ENCODE assay signal across 8 cellular contexts in the genomic region with DNA sequence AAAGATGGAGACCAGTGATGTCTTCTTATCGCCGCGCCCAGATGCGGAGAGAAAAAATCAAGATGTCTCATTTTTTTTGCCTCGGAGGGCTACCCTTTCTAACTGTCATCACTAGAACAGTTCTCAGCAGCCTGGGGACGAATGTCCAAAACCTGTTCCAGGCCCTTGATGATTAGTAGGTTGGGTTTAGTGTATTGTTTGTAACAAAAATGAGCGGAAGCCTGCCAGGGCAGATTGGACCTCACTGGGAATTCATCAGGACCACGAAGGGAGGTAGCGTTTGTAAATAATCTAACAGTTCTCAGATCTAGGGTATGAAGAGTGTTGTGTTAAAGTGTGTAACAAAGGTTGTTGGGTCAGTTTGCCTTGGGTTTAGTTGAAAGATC. TPM values are rescaled to one million over a fixed set of nuclear protein-coding genes. Genes with fewer than 3 reads are reported as not detected.
A peak's percentile ranks its signal among the peaks of the same experiment; 100 is the strongest.
DNase-seq lines count a peak whose midpoint lies in the region; ATAC-seq lines count a peak whose summit lies in the region.

No MANE protein-coding gene starts in this region.

- intact Hi-C loops in CD4-positive, alpha-beta memory T cell (cut with micrococcal nuclease), result loop anchor here (1.0 to 10.0 kb wide), 9 partner anchors 16 to 1216 kb away; partner anchors contain the start of genes ACTR2, RAB1A, SLC1A4 and UGP2

- DNase-seq in CD4-positive, alpha-beta memory T cell, result peak in 1 of 5 donors; percentile 38
- DNase-seq in OCI-M1 (lab: John Stamatoyannopoulos, UW) (peak; percentile 38), dedifferentiated amniotic fluid mesenchymal stem cell (ENCODE audit: extremely low spot score) (no peak)

- CTCF ChIA-PET in CD4-positive, alpha-beta memory T cell (lab: Charles Lee; ENCODE audit: partially characterized antibody), result interaction anchor here (0.7 to 7.8 kb wide), 4 partner anchors 12 to 112 kb away, joined by 3 to 65 read pairs (median 5); partner anchors contain the start of gene RAB1A

- H2AFZ ChIP-seq in neuron (ENCODE audit: low read depth, low read length), result peak overlapping the region; percentile 78

- H3K4me1 Mint-ChIP-seq in CD4-positive, alpha-beta memory T cell, result peaks cover 37 to 82% (median 47%) of the 10 kb centered on the region in 4 donors

- H3K9me3 Mint-ChIP-seq in CD4-positive, alpha-beta memory T cell, result no peaks in the 10 kb centered on the region

- WGBS in ectodermal cell, 2 experiments, result 8 to 9% methylated on average over 9 of the region's 9 CpGs

- H3K4me3 ChIP-seq in CD4-positive, alpha-beta memory T cell (ENCODE audit: low read length in 2 of 2), result peak overlapping the region; percentile 83 to 92
- H3K4me3 ChIP-seq in ectodermal cell (ENCODE audit: insufficient read depth, low read depth, low read length), result peak overlapping the region; percentile 58
- peak overlapping the region; percentile 89 for H3K4me3 ChIP-seq in neuron (ENCODE audit: low read length)

- peak overlapping the region; percentile 85 to 95 (median 90) for H3K4me3 Mint-ChIP-seq in CD4-positive, alpha-beta memory T cell

- POLR2A ChIA-PET in CD4-positive, alpha-beta memory T cell (lab: Charles Lee; ENCODE audit: partially characterized antibody), result interaction anchor here (0.6 to 6.1 kb wide), 20 partner anchors 8 to 1216 kb away, joined by 3 to 85 read pairs (median 5); partner anchors contain the start of genes ACTR2, AFTPH, RAB1A and SERTAD2

- peak overlapping the region; percentile 85 to 96 (median 91) for H3K27ac Mint-ChIP-seq in CD4-positive, alpha-beta memory T cell

- peaks cover 76% of the 10 kb centered on the region for H3K4me1 ChIP-seq in CD4-positive, alpha-beta memory T cell (ENCODE audit: insufficient read depth, low read length)
- H3K4me1 ChIP-seq in ectodermal cell (ENCODE audit: control insufficient read depth, insufficient read depth, low read length) (peaks cover 28% of the 10 kb centered on the region), neuron (ENCODE audit: insufficient read depth, low read length) (peaks cover 11% of the 10 kb centered on the region)

- H3K27me3 Mint-ChIP-seq in CD4-positive, alpha-beta memory T cell, result no peaks in the 10 kb centered on the region

- peak overlapping the region; percentile 67 for H3K27ac ChIP-seq in CD4-positive, alpha-beta memory T cell (ENCODE audit: low read depth, low read length)
- H3K27ac ChIP-seq in ectodermal cell (ENCODE audit: insufficient read depth, low read depth, low read length, poor library complexity, severe bottlenecking), result no peak overlapping the region

- peaks cover 0 to 13% of the 10 kb centered on the region in 2 donors for H3K36me3 Mint-ChIP-seq in CD4-positive, alpha-beta memory T cell

- no peaks in the 10 kb centered on the region for H3K9me3 ChIP-seq in CD4-positive, alpha-beta memory T cell (ENCODE audit: control insufficient read depth in 1 of 2, low read length in 2 of 2)
- H3K9me3 ChIP-seq in ectodermal cell (ENCODE audit: control insufficient read depth, low read length), result no peaks in the 10 kb centered on the region
- H3K9me3 ChIP-seq in neuron (ENCODE audit: low read length), result no peaks in the 10 kb centered on the region

- ATAC-seq in HG02884 (IDR thresholded peaks at IDR 0.05; ENCODE audit: unreplicated experiment), result no peak
- no peak for ATAC-seq in GM21390 (IDR thresholded peaks at IDR 0.05; ENCODE audit: unreplicated experiment)
- no peak for ATAC-seq in GM21526 (IDR thresholded peaks at IDR 0.05; ENCODE audit: low FRiP score, unreplicated experiment)

- H3K36me3 ChIP-seq in CD4-positive, alpha-beta memory T cell (ENCODE audit: insufficient read depth, low read length), result no peaks in the 10 kb centered on the region
- H3K36me3 ChIP-seq in ectodermal cell (ENCODE audit: control insufficient read depth, insufficient read depth, low read length), result no peaks in the 10 kb centered on the region
- H3K36me3 ChIP-seq in neuron (ENCODE audit: insufficient read depth, low read length), result no peaks in the 10 kb centered on the region

- no peaks in the 10 kb centered on the region for H3K27me3 ChIP-seq in CD4-positive, alpha-beta memory T cell (ENCODE audit: insufficient read depth, low read length)
- H3K27me3 ChIP-seq in ectodermal cell (ENCODE audit: control insufficient read depth, insufficient read depth, low read length, poor library complexity, severe bottlenecking) (no peaks in the 10 kb centered on the region), neuron (ENCODE audit: insufficient read depth, low read length) (no peaks in the 10 kb centered on the region)

RNA-seq across cellular contexts. Expression of gene CEP68, which starts 0.8 kb away (rescaled TPM):
- 10 to 100 TPM; 57.7 to 59.9 TPM for total RNA-seq in CD4-positive, alpha-beta memory T cell
- 10 to 100 TPM; 19.9 to 28.4 TPM for polyA plus RNA-seq in CD4-positive, alpha-beta memory T cell
- 32.1 TPM for polyA plus RNA-seq in ectodermal cell (2013, experiment 1 of 4)
- polyA plus RNA-seq in ectodermal cell (2013, experiment 2 of 4), result 41.7 TPM
- polyA plus RNA-seq in ectodermal cell (2013, experiment 3 of 4), result 26.3 TPM
- polyA plus RNA-seq in ectodermal cell (2013, experiment 4 of 4), result 31.4 TPM
